Comparison of ENCODE assay signal across 18 cellular contexts in genomic region chr14:38366374-38366773, GRCh38.
DNase-seq lines count a peak whose midpoint lies in the region; ATAC-seq and TF ChIP-seq lines count a peak whose summit lies in the region.
"Had no signal": no experiment of that assay in that cellular context is flagged by ENCODE, and none has a peak within 500 bp of the region (broad histone marks: within the 10 kb centered on the region; RNA-seq: fewer than 3 reads in every experiment).

No MANE protein-coding gene starts in this region.

- no peaks in the 10 kb centered on the region for H3K27me3 ChIP-seq in left ventricle myocardium inferior (ENCODE audit: low read depth)
- peaks cover 16% of the 10 kb centered on the region for H3K27me3 ChIP-seq in PC-3 (ENCODE audit: low read length)
- no peaks in the 10 kb centered on the region for H3K27me3 ChIP-seq in aorta (ENCODE audit: control insufficient read depth in 1 of 2, insufficient read depth in 2 of 2, low read length in 1 of 2)

- no peaks in the 10 kb centered on the region for H4K20me1 ChIP-seq in PC-3 (ENCODE audit: low read length)

- H3K4me1 ChIP-seq in left ventricle myocardium inferior: peaks cover 29% of the 10 kb centered on the region
- H3K4me1 ChIP-seq in PC-3 (ENCODE audit: insufficient read depth, low read length): no peaks in the 10 kb centered on the region
- H3K4me1 ChIP-seq in aorta (ENCODE audit: control insufficient read depth in 1 of 2, insufficient read depth in 2 of 2, low read length in 2 of 2): no peaks in the 10 kb centered on the region
- H3K4me1 ChIP-seq: HAP-1 had no signal

- ATAC-seq in left ventricle myocardium superior (no peak), PC-3 (no peak), aorta (ENCODE audit: low FRiP score) (no peak)

- no peaks in the 10 kb centered on the region for H3K9me3 ChIP-seq in left ventricle myocardium inferior (replicated peaks)
- H3K9me3 ChIP-seq in PC-3 (ENCODE audit: low read length): no peaks in the 10 kb centered on the region
- H3K9me3 ChIP-seq in aorta (ENCODE audit: control insufficient read depth, low read length): no peaks in the 10 kb centered on the region
- H3K9me3 ChIP-seq: SK-N-SH had no signal

- no peaks in the 10 kb centered on the region for H3K79me2 ChIP-seq in PC-3 (ENCODE audit: low read length)

- H3F3A ChIP-seq in PC-3 (ENCODE audit: low read length, unreplicated experiment): no peaks in the 10 kb centered on the region

- DNase-seq in left ventricle myocardium inferior (no peak), left ventricle myocardium superior (no peak), PC-3 (peak; percentile 9), fibroblast of pulmonary artery (ENCODE audit: low read depth) (peak; percentile 65), pulmonary artery endothelial cell (ENCODE audit: low read depth, low spot score) (peak; percentile 46), retina (no peak), middle frontal gyrus (ENCODE audit: extremely low spot score, low spot score) (no peak), aorta (no peak)
- DNase-seq: CD4-positive, alpha-beta memory T cell; DMS79; NCI-H1694 treated with DMSO at 0.1 percent for 48 hours; NCI-H2107; NCI-H524; RPMI8226; SHP77 treated with DMSO at 0.1 percent for 48 hours; SK-N-SH had no signal

- CTCF ChIA-PET in PC-3 (lab: Charles Lee): no interaction called here

- 90 to 96% methylated on average over 3 of the region's 3 CpGs for WGBS in aorta, 2 donors

- H3K36me3 ChIP-seq in left ventricle myocardium inferior (no peaks in the 10 kb centered on the region), PC-3 (ENCODE audit: low read depth, low read length) (no peaks in the 10 kb centered on the region), aorta (ENCODE audit: control insufficient read depth in 1 of 2, insufficient read depth in 2 of 2, low read length in 1 of 2) (no peaks in the 10 kb centered on the region)
- H3K36me3 ChIP-seq: HAP-1 had no signal

- intact Hi-C loops in left ventricle myocardium inferior (cut with micrococcal nuclease): no loop called here
- intact Hi-C loops in left ventricle myocardium superior (cut with micrococcal nuclease): no loop called here
- intact Hi-C loops in PC-3 (cut with micrococcal nuclease): no loop called here
- intact Hi-C loops in aorta (cut with DNase I): no loop called here

- H3K27ac ChIP-seq in left ventricle myocardium inferior (replicated peaks) (peak overlapping the region; percentile 69), PC-3 (ENCODE audit: low read length) (no peak overlapping the region), aorta (ENCODE audit: low read depth in 1 of 2, low read length in 2 of 2) (no peak overlapping the region)
- H3K27ac ChIP-seq: HL-60 had no signal

- no peak overlapping the region for H3K9ac ChIP-seq in PC-3 (ENCODE audit: low read length)
- H3K9ac ChIP-seq: SK-N-SH had no signal

- H3K9me2 ChIP-seq in PC-3 (replicated peaks; ENCODE audit: low read length): no peaks in the 10 kb centered on the region
- H3K9me2 ChIP-seq: SK-N-SH had no signal

- H3K4me3 ChIP-seq in left ventricle myocardium inferior: no peak overlapping the region
- H3K4me3 ChIP-seq in PC-3 (ENCODE audit: low read length): no peak overlapping the region
- no peak overlapping the region for H3K4me3 ChIP-seq in fibroblast of pulmonary artery (replicated peaks; ENCODE audit: low read depth, low read length)
- no peak overlapping the region for H3K4me3 ChIP-seq in aorta (ENCODE audit: low read length in 2 of 2)
- H3K4me3 ChIP-seq: HAP-1 had no signal

- TF ChIP-seq CTCF in left ventricle myocardium inferior (IDR thresholded peaks at IDR 0.05; ENCODE audit: borderline replicate concordance) (no peak), PC-3 (conservative IDR thresholded peaks at IDR 0.05; ENCODE audit: low read depth, low read length) (no peak), fibroblast of pulmonary artery (IDR thresholded peaks at IDR 0.05; ENCODE audit: low read length, missing control alignments) (no peak)

- no peak overlapping the region for H2AFZ ChIP-seq in PC-3 (ENCODE audit: low read length)

- no TSS peak for BruUV-seq in PC-3 (replicated peaks; lab: Mats Ljungman, UMichigan)

- H3K4me2 ChIP-seq in PC-3 (ENCODE audit: low read length): no peak overlapping the region
- H3K4me2 ChIP-seq: SK-N-SH had no signal

- POLR2A ChIA-PET in PC-3 (lab: Charles Lee; ENCODE audit: unreplicated experiment): no interaction called here

Comparison
In these comparisons a context has a peak if more than half of its experiments do, and no peak if none do; other contexts are left out.
1. DNase-seq: peak in PC-3 (single experiment), fibroblast of pulmonary artery (single experiment) and pulmonary artery endothelial cell (single experiment); none in left ventricle myocardium inferior (single experiment), left ventricle myocardium superior (single experiment), retina (single experiment), middle frontal gyrus (single experiment) and aorta (0 of 2).